ENCODE assay signal across 13 cellular contexts in the genomic region with DNA sequence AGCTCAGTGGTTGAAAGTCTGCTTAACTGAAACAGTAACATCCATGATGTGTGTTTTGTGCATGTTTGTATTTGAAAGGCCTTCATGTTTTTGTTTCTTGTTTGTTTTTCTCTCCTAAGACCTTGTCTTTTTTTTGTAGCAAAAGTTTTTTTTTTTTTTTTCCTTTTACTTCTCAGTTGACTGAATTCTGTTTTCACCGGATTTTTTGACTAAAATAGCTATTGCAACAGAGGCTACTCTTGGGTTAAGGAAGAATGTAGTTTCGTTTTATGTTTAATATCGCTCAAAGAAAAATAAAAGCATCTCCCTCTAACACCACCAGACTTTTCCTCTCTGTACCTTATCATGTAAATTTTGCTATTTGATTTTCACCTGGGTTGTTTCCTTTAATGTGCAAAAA. TPM values are rescaled to one million over a fixed set of nuclear protein-coding genes. Genes with fewer than 3 reads are reported as not detected.
DNase-seq lines count a peak whose midpoint lies in the region; ATAC-seq and TF ChIP-seq lines count a peak whose summit lies in the region.
"Had no signal": no experiment of that assay in that cellular context is flagged by ENCODE, and none has a peak within 500 bp of the region (broad histone marks: within the 10 kb centered on the region; RNA-seq: fewer than 3 reads in every experiment).

No MANE protein-coding gene starts in this region.

- peak overlapping the region; percentile 85 for H3K9ac ChIP-seq in mesenchymal stem cell (ENCODE audit: low read length)

- no peak overlapping the region for H3K4me2 ChIP-seq in mesenchymal stem cell (ENCODE audit: low read length, poor library complexity, severe bottlenecking)

- H3K4ac ChIP-seq in mesenchymal stem cell (ENCODE audit: low read depth in 1 of 2, low read length in 2 of 2), result no peak overlapping the region

- intact Hi-C loops in Right ventricle myocardium inferior (cut with DNase I) (no loop called here), adrenal gland (cut with DNase I) (no loop called here), left colon (cut with DNase I, micrococcal nuclease) (no loop called here)

- WGBS in adrenal gland, 4 donors, result 17 to 26% (median 22%) methylated on average over 3 of the region's 3 CpGs
- no CpG with 5 or more reads among the region's 3 CpGs for WGBS in mesenchymal stem cell
- WGBS in urinary bladder, result 51% methylated on average over 3 of the region's 3 CpGs

- H2AFZ ChIP-seq in mesenchymal stem cell (ENCODE audit: low read depth, low read length), result no peak overlapping the region

- H3K36me3 ChIP-seq in right atrium auricular region (peaks cover 13% of the 10 kb centered on the region), adrenal gland (replicated peaks in 1 of 2) (peaks cover 0 to 22% of the 10 kb centered on the region in 2 donors), mesenchymal stem cell (ENCODE audit: control insufficient read depth in 1 of 2, insufficient read depth in 2 of 2, low read depth in 1 of 2, low read length in 2 of 2) (peaks cover 13 to 49% of the 10 kb centered on the region in 2 experiments), urinary bladder (ENCODE audit: insufficient read depth) (peaks cover 2% of the 10 kb centered on the region)

- H3K4me3 ChIP-seq in right atrium auricular region (no peak overlapping the region), adrenal gland (peak overlapping the region in 2 of 4 donors; percentile 4 to 25), mesenchymal stem cell (ENCODE audit: insufficient read depth in 1 of 2, low read depth in 1 of 2, low read length in 2 of 2) (peak overlapping the region in 1 of 2 experiments; percentile 61), urinary bladder (ENCODE audit: low read depth, low read length) (no peak overlapping the region)

- no peak overlapping the region for H2BK12ac ChIP-seq in mesenchymal stem cell (ENCODE audit: low read length in 2 of 2)

- H3K4me1 ChIP-seq in right atrium auricular region (peaks cover 0 to 12% of the 10 kb centered on the region in 2 donors), adrenal gland (replicated peaks in 1 of 2) (peaks cover 26 to 48% of the 10 kb centered on the region in 2 donors), mesenchymal stem cell (ENCODE audit: control insufficient read depth, insufficient read depth, low read depth, low read length) (no peaks in the 10 kb centered on the region), urinary bladder (ENCODE audit: insufficient read depth) (no peaks in the 10 kb centered on the region)

- H2BK5ac ChIP-seq in mesenchymal stem cell (ENCODE audit: low read depth, low read length, poor library complexity, severe bottlenecking), result no peak overlapping the region

- no peak overlapping the region for H3K18ac ChIP-seq in mesenchymal stem cell (ENCODE audit: low read depth in 1 of 2, low read length in 2 of 2)

- H2BK120ac ChIP-seq in mesenchymal stem cell (ENCODE audit: low read depth, low read length), result no peak overlapping the region

- no peak overlapping the region for H4K91ac ChIP-seq in mesenchymal stem cell (ENCODE audit: low read length)

- no peak overlapping the region for H4K8ac ChIP-seq in mesenchymal stem cell (ENCODE audit: low read length)

- no peak overlapping the region for H3K14ac ChIP-seq in mesenchymal stem cell (ENCODE audit: low read length in 2 of 2)

- H2BK15ac ChIP-seq in mesenchymal stem cell (ENCODE audit: low read depth, poor library complexity, severe bottlenecking), result no peak overlapping the region

- peaks cover 0 to 5% of the 10 kb centered on the region in 2 donors for H3K9me3 ChIP-seq in right atrium auricular region
- peaks cover 0 to 13% (median 6%) of the 10 kb centered on the region in 3 donors for H3K9me3 ChIP-seq in adrenal gland (replicated peaks in 1 of 3)
- H3K9me3 ChIP-seq in mesenchymal stem cell (ENCODE audit: control insufficient read depth, low read length), result peaks cover 29% of the 10 kb centered on the region

- H3K27ac ChIP-seq in right atrium auricular region, result peak overlapping the region; percentile 44 to 48
- H3K27ac ChIP-seq in adrenal gland, result peak overlapping the region; percentile 34 to 73 (median 53)
- H3K27ac ChIP-seq in mesenchymal stem cell (ENCODE audit: low read length, poor library complexity, severe bottlenecking), result no peak overlapping the region
- peak overlapping the region; percentile 77 for H3K27ac ChIP-seq in urinary bladder (ENCODE audit: low read depth)
- H3K27ac ChIP-seq: C4-2B had no signal

- H2AK5ac ChIP-seq in mesenchymal stem cell (ENCODE audit: low read length, severe bottlenecking), result no peak overlapping the region

- no peaks in the 10 kb centered on the region for H3K79me1 ChIP-seq in mesenchymal stem cell (replicated peaks; ENCODE audit: low read length, poor library complexity, severe bottlenecking)

- H3K23ac ChIP-seq in mesenchymal stem cell (ENCODE audit: low read length in 2 of 2), result no peak overlapping the region

- ATAC-seq in Right ventricle myocardium inferior, result no peak
- ATAC-seq in HG03432 (IDR thresholded peaks at IDR 0.05; ENCODE audit: unreplicated experiment), result no peak
- ATAC-seq in left colon, result no peak
- ATAC-seq: SK-N-SH treated with all-trans-retinoic acid at 6 μM for 48 hours had no signal

- H3K27me3 ChIP-seq in right atrium auricular region, result no peaks in the 10 kb centered on the region
- no peaks in the 10 kb centered on the region for H3K27me3 ChIP-seq in adrenal gland
- H3K27me3 ChIP-seq in mesenchymal stem cell (ENCODE audit: control insufficient read depth in 1 of 2, insufficient read depth in 1 of 2, low read length in 2 of 2), result no peaks in the 10 kb centered on the region

- TF ChIP-seq CTCF in right atrium auricular region (IDR thresholded peaks at IDR 0.05) (no peak), adrenal gland (IDR thresholded peaks at IDR 0.05) (no peak)

- DNase-seq in right atrium auricular region (ENCODE audit: low spot score) (no peak), Right ventricle myocardium inferior (ENCODE audit: missing footprints) (no peak), adrenal gland (no peak), mesenchymal stem cell (no peak), left colon (no peak), NCI-H510A treated with DMSO at 0.1 percent for 48 hours (lab: John Stamatoyannopoulos, UW) (no peak)
- DNase-seq: effector CD8-positive, alpha-beta T cell; small intestine had no signal

- no peak for TF ChIP-seq POLR2A in adrenal gland (IDR thresholded peaks at IDR 0.05)

RNA-seq across cellular contexts. Expression of gene APOL6, which starts 15.1 kb away (rescaled TPM):
- 1 to 10 TPM; 7.5 to 8.5 TPM for total RNA-seq in right atrium auricular region
- 6.6 TPM for total RNA-seq in Right ventricle myocardium inferior
- 10 to 100 TPM; 12.7 to 37.9 (median 25.5) TPM for total RNA-seq in adrenal gland
- polyA plus RNA-seq in adrenal gland, result 10 to 100 TPM in 1 of 3 donors, 1 to 10 TPM in 2; 6.5 to 13.3 (median 6.9) TPM
- polyA plus RNA-seq in mesenchymal stem cell (2013, experiment 1 of 2), result 17.2 TPM
- 17.2 TPM for polyA plus RNA-seq in mesenchymal stem cell (2013, experiment 2 of 2)
- 23.6 TPM for total RNA-seq in urinary bladder
- polyA plus RNA-seq in urinary bladder, result 7.0 TPM
- total RNA-seq in left colon, result 10 to 100 TPM; 34.0 to 51.4 TPM

RNA-seq across cellular contexts. Expression of gene MB, which starts 46.2 kb away (rescaled TPM):
- total RNA-seq in right atrium auricular region, result 1,000 to 10,000 TPM; 6,650 to 9,762 TPM
- 17,829 TPM for total RNA-seq in Right ventricle myocardium inferior
- 10 to 100 TPM in 1 of 8 donors, 1 to 10 TPM in 6, under 1 TPM in 1; 0.72 to 32.8 (median 2.0) TPM for total RNA-seq in adrenal gland
- 1 to 10 TPM in 2 of 3 donors, under 1 TPM in 1; 0.35 to 5.9 (median 2.5) TPM for polyA plus RNA-seq in adrenal gland
- not detected for polyA plus RNA-seq in mesenchymal stem cell (2013, experiment 1 of 2)
- not detected for polyA plus RNA-seq in mesenchymal stem cell (2013, experiment 2 of 2)
- total RNA-seq in urinary bladder, result 12.5 TPM
- polyA plus RNA-seq in urinary bladder, result 0.32 TPM
- 10 to 100 TPM in 1 of 2 donors, 1 to 10 TPM in 1; 8.4 to 12.8 TPM for total RNA-seq in left colon

RNA-seq across cellular contexts. Expression of gene APOL5, which starts 54.3 kb away (rescaled TPM):
- total RNA-seq in right atrium auricular region (under 1 TPM in 1 of 2 donors, not detected in 1; 0.74 TPM), Right ventricle myocardium inferior (not detected), adrenal gland (not detected), urinary bladder (1.4 TPM), left colon (not detected)
- polyA plus RNA-seq in adrenal gland (not detected), urinary bladder (not detected)
- not detected for polyA plus RNA-seq in mesenchymal stem cell (2013, experiment 1 of 2)
- not detected for polyA plus RNA-seq in mesenchymal stem cell (2013, experiment 2 of 2)
- total RNA-seq: NCI-H460 had no signal
- polyA plus RNA-seq: small intestine had no signal

Comparison
In these comparisons a context has a peak if more than half of its experiments do, and no peak if none do; other contexts are left out.
1. RNA of gene MB, which starts 46.2 kb away (total RNA-seq): 17,829 TPM in Right ventricle myocardium inferior (single experiment) and 6,650 to 9,762 TPM in right atrium auricular region; 8.4 to 12.8 TPM in left colon, 12.5 TPM in urinary bladder (single experiment) and 0.72 to 32.8 TPM in adrenal gland; every median in the first group is over 100 times any median in the second.